Comparison of ENCODE assay signal across 19 cellular contexts in the genomic region with DNA sequence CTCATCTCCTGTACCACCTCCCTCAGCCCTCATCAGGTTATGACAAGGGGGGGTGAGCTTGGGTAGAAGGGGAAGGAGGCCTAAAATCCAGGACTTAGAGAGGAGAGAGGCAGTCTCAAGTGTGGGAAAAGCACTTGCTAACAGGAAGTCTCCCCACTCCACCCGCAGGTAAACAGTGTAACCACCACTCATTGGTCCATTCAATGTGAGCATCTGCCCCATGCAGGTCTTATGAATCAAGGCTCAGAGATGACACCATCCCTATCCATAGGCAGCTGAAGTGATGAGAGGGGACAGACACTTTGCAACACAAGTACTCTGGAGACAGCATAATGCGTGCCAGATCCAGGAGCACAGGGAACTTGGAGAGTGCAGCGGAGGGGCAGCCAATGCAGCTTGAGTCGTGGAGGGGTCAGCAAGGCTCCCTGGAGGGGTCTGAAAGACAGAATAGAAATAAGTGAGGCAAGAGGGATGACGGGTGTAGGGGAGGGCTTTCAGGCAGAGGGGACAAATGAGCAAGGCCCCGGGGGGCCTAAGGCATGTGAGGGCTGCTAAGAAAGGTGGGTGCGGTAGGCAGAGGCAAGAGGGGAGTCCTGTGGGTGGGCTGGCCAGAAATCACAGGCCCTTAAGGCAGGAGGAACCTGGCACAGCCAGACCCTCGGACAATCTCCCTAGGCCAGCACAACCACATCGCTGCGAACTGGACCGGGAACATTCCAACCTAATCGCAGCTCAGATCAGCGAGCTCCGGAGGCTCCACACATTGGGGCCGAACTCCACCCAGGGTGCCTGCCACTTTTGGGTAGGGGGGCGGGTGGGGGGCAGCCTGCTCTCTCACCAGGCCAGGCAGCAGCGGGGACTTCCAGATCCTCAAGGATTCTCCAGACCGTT. TPM values are rescaled to one million over a fixed set of nuclear protein-coding genes. Genes with fewer than 3 reads are reported as not detected.
A peak's percentile ranks its signal among the peaks of the same experiment; 100 is the strongest.
DNase-seq lines count a peak whose midpoint lies in the region; ATAC-seq and TF ChIP-seq lines count a peak whose summit lies in the region.
"Had no signal": no experiment of that assay in that cellular context is flagged by ENCODE, and none has a peak within 500 bp of the region (broad histone marks: within the 10 kb centered on the region; RNA-seq: fewer than 3 reads in every experiment).

No MANE protein-coding gene starts in this region.

- peaks cover 52% of the 10 kb centered on the region for H3K27me3 ChIP-seq in GM23338 (ENCODE audit: insufficient read depth)
- H3K27me3 ChIP-seq in RWPE2 (ENCODE audit: insufficient read depth, poor library complexity, severe bottlenecking), result no peaks in the 10 kb centered on the region
- no peaks in the 10 kb centered on the region for H3K27me3 ChIP-seq in lung (ENCODE audit: control insufficient read depth, insufficient read depth)
- H3K27me3 ChIP-seq: gastroesophageal sphincter, testis had no signal

- H3K4me1 ChIP-seq in GM23338 (ENCODE audit: insufficient read depth), result peaks cover 24% of the 10 kb centered on the region
- no peaks in the 10 kb centered on the region for H3K4me1 ChIP-seq in RWPE2 (ENCODE audit: insufficient read depth, poor library complexity, severe bottlenecking)
- H3K4me1 ChIP-seq in lung (ENCODE audit: control insufficient read depth in 2 of 2, insufficient read depth in 2 of 2, low read length in 2 of 2), result peaks cover 0 to 16% of the 10 kb centered on the region in 2 donors

- peaks cover 46% of the 10 kb centered on the region for H3K4me1 Mint-ChIP-seq in GM23338
- H3K4me1 Mint-ChIP-seq in activated CD8-positive, alpha-beta T cell treated with anti-CD3 and anti-CD28 coated beads, Interleukin-2, amount 10 ng/mL, durations not matched to agents 7 days and 5 days (ENCODE audit: low read depth), result peaks cover 3% of the 10 kb centered on the region

- H3K27ac Mint-ChIP-seq in GM23338, result no peak overlapping the region
- H3K27ac Mint-ChIP-seq in activated CD8-positive, alpha-beta T cell treated with anti-CD3 and anti-CD28 coated beads, Interleukin-2, amount 10 ng/mL, durations not matched to agents 7 days and 5 days, result no peak overlapping the region
- H3K27ac Mint-ChIP-seq: activated CD4-positive, alpha-beta T cell treated with anti-CD3 and anti-CD28 coated beads for 36 hours had no signal

- POLR2A ChIA-PET in activated CD8-positive, alpha-beta T cell treated with anti-CD3 and anti-CD28 coated beads, Interleukin-2, amount 10 ng/mL, durations not matched to agents 7 days and 5 days (lab: Charles Lee), result no interaction called here

- H3K36me3 ChIP-seq in GM23338 (ENCODE audit: insufficient read depth) (no peaks in the 10 kb centered on the region; the same call in 1 of the 2 replicates), RWPE2 (ENCODE audit: low read depth) (no peaks in the 10 kb centered on the region), lung (ENCODE audit: control insufficient read depth in 2 of 2, insufficient read depth in 2 of 2, low read length in 2 of 2) (no peaks in the 10 kb centered on the region)
- H3K36me3 ChIP-seq: cardiac muscle cell, gastroesophageal sphincter, neutrophil had no signal

- no peak overlapping the region; the same call in 1 of the 2 replicates for H2AFZ ChIP-seq in GM23338

- no peaks in the 10 kb centered on the region for H3K36me3 Mint-ChIP-seq in GM23338 (ENCODE audit: low read depth)
- H3K36me3 Mint-ChIP-seq in activated CD8-positive, alpha-beta T cell treated with anti-CD3 and anti-CD28 coated beads, Interleukin-2, amount 10 ng/mL, durations not matched to agents 7 days and 5 days (ENCODE audit: low read depth), result no peaks in the 10 kb centered on the region
- H3K36me3 Mint-ChIP-seq: CD4-positive, alpha-beta memory T cell had no signal

- H3K27ac ChIP-seq in GM23338 (ENCODE audit: low read depth) (no peak overlapping the region), RWPE2 (ENCODE audit: poor library complexity, severe bottlenecking) (no peak overlapping the region), lung (ENCODE audit: low read depth in 1 of 2, low read length in 1 of 2) (no peak overlapping the region)
- H3K27ac ChIP-seq: cardiac muscle cell, gastroesophageal sphincter, KMS-11, neutrophil, testis had no signal

- H3K4me3 ChIP-seq in GM23338 (no peak overlapping the region), RWPE2 (ENCODE audit: severe bottlenecking) (no peak overlapping the region), lung (no peak overlapping the region)
- H3K4me3 ChIP-seq: cardiac muscle cell, gastroesophageal sphincter, testis had no signal

- CTCF ChIA-PET in activated CD8-positive, alpha-beta T cell treated with anti-CD3 and anti-CD28 coated beads, Interleukin-2, amount 10 ng/mL, durations not matched to agents 7 days and 5 days (lab: Charles Lee), result interaction anchor here (2.2 kb wide), 1 partner anchor 365 kb away, joined by 6 read pairs; no protein-coding TSS in a partner anchor

- H3K4me2 ChIP-seq in GM23338, result peak overlapping the region; percentile 72
- H3K4me2 ChIP-seq: KMS-11 had no signal

- no peaks in the 10 kb centered on the region for H3F3A ChIP-seq in GM23338 (replicated peaks; ENCODE audit: low read depth)

- H3K9me3 Mint-ChIP-seq in GM23338, result no peaks in the 10 kb centered on the region
- H3K9me3 Mint-ChIP-seq in activated CD8-positive, alpha-beta T cell treated with anti-CD3 and anti-CD28 coated beads, Interleukin-2, amount 10 ng/mL, durations not matched to agents 7 days and 5 days (ENCODE audit: insufficient read depth), result no peaks in the 10 kb centered on the region

- 58 to 71% methylated on average over 18 of the region's 18 CpGs for WGBS in lung, 2 donors

- no peaks in the 10 kb centered on the region for H3K9me2 ChIP-seq in GM23338 (ENCODE audit: insufficient read depth)

- no peak for TF ChIP-seq CTCF in GM23338 (conservative IDR thresholded peaks at IDR 0.05; ENCODE audit: low read depth in 2 of 2)
- TF ChIP-seq CTCF in RWPE2 (IDR thresholded peaks at IDR 0.05; ENCODE audit: poor library complexity, severe bottlenecking), result no peak
- no peak for TF ChIP-seq CTCF in lung (IDR thresholded peaks at IDR 0.05; ENCODE audit: control extremely low read depth, extremely low read depth)

- in situ Hi-C loops in KBM-7 (cut with MboI; ENCODE audit: low pct_unique_long_range_greater_than_20kb, low sequenced_read_pairs), result no loop called here

- peaks cover 25% of the 10 kb centered on the region for H3K27me3 Mint-ChIP-seq in GM23338 (ENCODE audit: insufficient read depth, low read depth, poor library complexity)
- H3K27me3 Mint-ChIP-seq in activated CD8-positive, alpha-beta T cell treated with anti-CD3 and anti-CD28 coated beads, Interleukin-2, amount 10 ng/mL, durations not matched to agents 7 days and 5 days (ENCODE audit: low read depth), result peaks cover 9% of the 10 kb centered on the region

- no peaks in the 10 kb centered on the region for H3K9me3 ChIP-seq in RWPE2 (ENCODE audit: severe bottlenecking)
- no peaks in the 10 kb centered on the region for H3K9me3 ChIP-seq in lung (ENCODE audit: control insufficient read depth in 2 of 2, insufficient read depth in 1 of 2, low read length in 1 of 2)
- H3K9me3 ChIP-seq: gastroesophageal sphincter, neutrophil, testis had no signal

- no peak overlapping the region; the same call in 2 of the 3 replicates for H3K4me3 Mint-ChIP-seq in GM23338
- no peak overlapping the region for H3K4me3 Mint-ChIP-seq in activated CD8-positive, alpha-beta T cell treated with anti-CD3 and anti-CD28 coated beads, Interleukin-2, amount 10 ng/mL, durations not matched to agents 7 days and 5 days
- H3K4me3 Mint-ChIP-seq: activated CD4-positive, alpha-beta T cell treated with anti-CD3 and anti-CD28 coated beads for 36 hours had no signal

- no peaks in the 10 kb centered on the region; the same call in 1 of the 2 replicates for H4K20me1 ChIP-seq in GM23338 (replicated peaks; ENCODE audit: insufficient read depth)

- ATAC-seq in GM23338 (peak; percentile 6), RWPE2 (ENCODE audit: low read depth) (peak; percentile 25; the same call in 1 of the 3 replicates), lung (ENCODE audit: insufficient read depth, low FRiP score) (peak; percentile 42), HG03108 (IDR thresholded peaks at IDR 0.05; ENCODE audit: unreplicated experiment) (no peak), GM19455 (IDR thresholded peaks at IDR 0.05; ENCODE audit: unreplicated experiment) (no peak)
- ATAC-seq in activated CD8-positive, alpha-beta T cell treated with anti-CD3 and anti-CD28 coated beads, Interleukin-2, amount 10 ng/mL, durations not matched to agents 7 days and 5 days, result no peak
- ATAC-seq: activated CD4-positive, alpha-beta T cell treated with anti-CD3 and anti-CD28 coated beads for 36 hours; gastroesophageal sphincter had no signal

- no peaks in the 10 kb centered on the region for H3K79me2 ChIP-seq in GM23338 (replicated peaks; ENCODE audit: insufficient read depth)

- DNase-seq in COLO668 (lab: John Stamatoyannopoulos, UW; ENCODE audit: unreplicated experiment), result peak; percentile 9
- no peak for DNase-seq in GM23338 (ENCODE audit: low spot score)
- no peak for DNase-seq in RWPE2 (ENCODE audit: low spot score)
- DNase-seq in lung (ENCODE audit: low spot score), result no peak
- DNase-seq in activated CD8-positive, alpha-beta T cell treated with anti-CD3 and anti-CD28 coated beads, Interleukin-2, amount 10 ng/mL, durations not matched to agents 7 days and 5 days, result no peak
- no peak for DNase-seq in KBM-7
- DNase-seq: activated CD4-positive, alpha-beta T cell treated with anti-CD3 and anti-CD28 coated beads for 36 hours; activated effector memory CD4-positive, alpha-beta T cell treated with Interleukin-2 at 50 U/mL for 16 hours; CD4-positive, alpha-beta memory T cell; erythroblast; NCI-H1092 treated with DMSO at 0.1 percent for 48 hours; NCI-H2171 treated with DMSO at 0.1 percent for 48 hours; testis had no signal

TF ChIP-seq in GM23338, 12 proteins besides CTCF, POLR2A, EP300 and RAD21 (continues in another document):
- no peak for TF ChIP-seq JUNB (IDR thresholded peaks at IDR 0.05; ENCODE audit: unreplicated experiment)

RNA-seq across cellular contexts. Expression of a gene that starts 23.0 kb away (rescaled TPM):
- total RNA-seq in GM23338 (2014; rRNA removed; shearing (Covaris generic)), result 14.4 and 15.0 TPM in 2 replicates
- polyA plus RNA-seq in GM23338 (2016; fragmentation: Nextera tagmentation; extraction: Ambion mirVana) (42.3 and 46.0 TPM in 2 replicates), lung (100 to 1,000 TPM; 114 to 274 TPM)
- 100 to 1,000 TPM in 1 of 2 donors, 10 to 100 TPM in 1; 37.1 to 101 TPM for total RNA-seq in lung
- 10 to 100 TPM; 10.5 to 12.2 TPM for total RNA-seq in activated CD8-positive, alpha-beta T cell treated with anti-CD3 and anti-CD28 coated beads, Interleukin-2, amount 10 ng/mL, durations not matched to agents 7 days and 5 days

RNA-seq across cellular contexts. Expression of a gene that starts 26.2 kb away (rescaled TPM):
- total RNA-seq in GM23338 (2014; rRNA removed; shearing (Covaris generic)), result 0.38 and 1.0 TPM in 2 replicates
- 0.19 and 0.21 TPM in 2 replicates for polyA plus RNA-seq in GM23338 (2016; fragmentation: Nextera tagmentation; extraction: Ambion mirVana)
- total RNA-seq in lung, result 10 to 100 TPM in 1 of 2 donors, 1 to 10 TPM in 1; 9.6 to 11.1 TPM
- polyA plus RNA-seq in lung, result 1 to 10 TPM; 2.8 to 5.4 TPM
- 1 to 10 TPM; 2.4 to 2.7 TPM for total RNA-seq in activated CD8-positive, alpha-beta T cell treated with anti-CD3 and anti-CD28 coated beads, Interleukin-2, amount 10 ng/mL, durations not matched to agents 7 days and 5 days

RNA-seq across cellular contexts. Expression of a gene that starts 38.1 kb away (rescaled TPM):
- total RNA-seq in GM23338 (2014; rRNA removed; shearing (Covaris generic)), result 2.3 and 2.6 TPM in 2 replicates
- 1.3 and 1.5 TPM in 2 replicates for polyA plus RNA-seq in GM23338 (2016; fragmentation: Nextera tagmentation; extraction: Ambion mirVana)
- 10 to 100 TPM; 18.6 to 22.1 TPM for total RNA-seq in lung
- polyA plus RNA-seq in lung, result 1 to 10 TPM; 3.5 to 4.5 TPM
- total RNA-seq in activated CD8-positive, alpha-beta T cell treated with anti-CD3 and anti-CD28 coated beads, Interleukin-2, amount 10 ng/mL, durations not matched to agents 7 days and 5 days, result 10 to 100 TPM; 12.5 to 13.4 TPM

Comparison
In these comparisons a context has a peak if more than half of its experiments do, and no peak if none do; other contexts are left out.
1. ATAC-seq: peak in GM23338 (single experiment), RWPE2 (single experiment) and lung (single experiment); none in activated CD8-positive, alpha-beta T cell treated with anti-CD3 and anti-CD28 coated beads, Interleukin-2, amount 10 ng/mL, durations not matched to agents 7 days and 5 days (single experiment), HG03108 (single experiment) and GM19455 (single experiment).